Comparison of ENCODE assay signal across 8 cellular contexts in the genomic region with DNA sequence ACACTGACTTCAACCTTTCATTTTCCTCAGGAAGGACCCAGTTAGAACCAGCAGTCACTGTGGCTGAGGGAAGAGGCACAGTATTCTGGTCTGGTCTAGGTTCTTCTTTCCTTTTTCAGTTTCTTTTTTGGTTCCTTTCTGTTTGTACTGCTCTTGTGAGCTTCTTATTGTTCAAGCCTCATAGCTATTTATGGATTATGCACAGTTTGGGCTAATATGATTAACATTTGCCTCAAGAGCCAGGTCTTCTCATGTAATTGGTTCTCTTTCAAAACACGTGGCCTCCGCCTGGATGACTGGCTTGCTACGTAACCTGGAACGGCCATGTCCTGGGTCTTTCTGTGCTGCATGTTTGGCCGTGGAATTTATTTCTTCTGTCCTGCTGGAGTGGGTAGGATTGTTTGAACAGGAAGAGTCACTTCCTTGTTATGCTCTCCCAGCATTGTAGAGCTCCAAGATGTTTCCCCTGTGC. TPM values are rescaled to one million over a fixed set of nuclear protein-coding genes. Genes with fewer than 3 reads are reported as not detected.
DNase-seq lines count a peak whose midpoint lies in the region; ATAC-seq and TF ChIP-seq lines count a peak whose summit lies in the region.

No MANE protein-coding gene starts in this region.

- no peaks in the 10 kb centered on the region for H3F3A ChIP-seq in GM23338 (replicated peaks; ENCODE audit: low read depth)

- DNase-seq in GM23338 (ENCODE audit: low spot score) (no peak), NCI-H2081 (lab: John Stamatoyannopoulos, UW) (peak; percentile 10 to 61), fibroblast of pulmonary artery (ENCODE audit: low read depth) (peak; percentile 76), sciatic nerve (ENCODE audit: low spot score) (peak; percentile 72), WERI-Rb-1 (no peak)
- no peak for DNase-seq in stimulated activated naive CD4-positive, alpha-beta T cell (lab: John Stamatoyannopoulos, UW)
- no peak for DNase-seq in activated CD4-positive, CD25-positive, alpha-beta regulatory T cell treated with anti-CD3 and anti-CD28 coated beads, Interleukin-2, amount 50 U/mL, for 72 hours

- H3K4me3 ChIP-seq in GM12875 (ENCODE audit: low read depth, low read length) (peak overlapping the region; percentile 0), GM23338 (no peak overlapping the region), fibroblast of pulmonary artery (replicated peaks; ENCODE audit: low read depth, low read length) (peak overlapping the region; percentile 18), WERI-Rb-1 (ENCODE audit: low read depth, low read length) (no peak overlapping the region)

- H3K4me1 Mint-ChIP-seq in GM23338, result peaks cover 25% of the 10 kb centered on the region

- no peak overlapping the region for H3K4me2 ChIP-seq in GM23338

- peaks cover 3% of the 10 kb centered on the region for H3K27me3 Mint-ChIP-seq in GM23338 (ENCODE audit: insufficient read depth, low read depth, poor library complexity)

- H3K9me2 ChIP-seq in GM23338 (ENCODE audit: insufficient read depth), result no peaks in the 10 kb centered on the region

- TF ChIP-seq CTCF in GM12875 (IDR thresholded peaks at IDR 0.05; ENCODE audit: borderline replicate concordance, insufficient read depth, low read depth, low read length) (no peak), GM23338 (conservative IDR thresholded peaks at IDR 0.05; ENCODE audit: low read depth in 2 of 2) (no peak), fibroblast of pulmonary artery (IDR thresholded peaks at IDR 0.05; ENCODE audit: low read length, missing control alignments) (no peak), WERI-Rb-1 (IDR thresholded peaks at IDR 0.05; ENCODE audit: low read depth, low read length) (no peak)

- H3K36me3 ChIP-seq in GM23338 (ENCODE audit: insufficient read depth) (no peaks in the 10 kb centered on the region), WERI-Rb-1 (no peaks in the 10 kb centered on the region)

- no peak overlapping the region for H3K27ac ChIP-seq in GM23338 (ENCODE audit: low read depth)
- no peak overlapping the region for H3K27ac ChIP-seq in WERI-Rb-1

- no peaks in the 10 kb centered on the region for H3K9me3 Mint-ChIP-seq in GM23338

- H3K27me3 ChIP-seq in GM23338 (ENCODE audit: insufficient read depth) (no peaks in the 10 kb centered on the region), WERI-Rb-1 (ENCODE audit: insufficient read depth, low read depth, severe bottlenecking) (no peaks in the 10 kb centered on the region)

- intact Hi-C loops in sciatic nerve (cut with DNase I), result no loop called here

- H3K4me3 Mint-ChIP-seq in GM23338, result no peak overlapping the region

- no peaks in the 10 kb centered on the region for H3K79me2 ChIP-seq in GM23338 (replicated peaks; ENCODE audit: insufficient read depth)

- H4K20me1 ChIP-seq in GM23338 (replicated peaks; ENCODE audit: insufficient read depth), result no peaks in the 10 kb centered on the region

- peak overlapping the region; percentile 84 for H3K27ac Mint-ChIP-seq in GM23338

- peaks cover 9% of the 10 kb centered on the region for H3K4me1 ChIP-seq in GM23338 (ENCODE audit: insufficient read depth)

- ATAC-seq in GM23338 (no peak), sciatic nerve (peak; percentile 89)

- no peaks in the 10 kb centered on the region for H3K36me3 Mint-ChIP-seq in GM23338 (ENCODE audit: low read depth)

- no peaks in the 10 kb centered on the region for H3K9me3 ChIP-seq in WERI-Rb-1 (ENCODE audit: severe bottlenecking)

- H2AFZ ChIP-seq in GM23338, result peak overlapping the region; percentile 21; the same call in 1 of the 2 replicates

TF ChIP-seq in GM23338, 12 proteins besides CTCF, POLR2A, EP300 and RAD21 (continues in another document):
- TF ChIP-seq REST (IDR thresholded peaks at IDR 0.05; ENCODE audit: unreplicated experiment) (no peak), JUNB (IDR thresholded peaks at IDR 0.05; ENCODE audit: unreplicated experiment) (no peak), ETS1 (IDR thresholded peaks at IDR 0.05) (no peak), ZNF331 (CRISPR knock-in tag; IDR thresholded peaks at IDR 0.05; ENCODE audit: low read depth) (no peak)

RNA-seq across cellular contexts. Expression of gene RBMS3, which starts 43.3 kb away (rescaled TPM):
- 3.2 and 5.5 TPM in 2 replicates for total RNA-seq in GM23338 (2014; rRNA removed; shearing (Covaris generic))
- 4.4 and 7.4 TPM in 2 replicates for polyA plus RNA-seq in GM23338 (2016; fragmentation: Nextera tagmentation; extraction: Ambion mirVana)
- total RNA-seq in sciatic nerve, result 161 TPM

Comparison
In these comparisons a context has a peak if more than half of its experiments do, and no peak if none do; other contexts are left out.
1. H3K4me3 ChIP-seq: peak in GM12875 (single experiment) and fibroblast of pulmonary artery (single experiment); none in GM23338 (single experiment) and WERI-Rb-1 (single experiment).
2. DNase-seq: peak in NCI-H2081 (2 of 2), fibroblast of pulmonary artery (single experiment) and sciatic nerve (single experiment); none in GM23338 (single experiment), WERI-Rb-1 (single experiment), stimulated activated naive CD4-positive, alpha-beta T cell (0 of 6) and activated CD4-positive, CD25-positive, alpha-beta regulatory T cell treated with anti-CD3 and anti-CD28 coated beads, Interleukin-2, amount 50 U/mL, for 72 hours (single experiment).
3. RNA of gene RBMS3, which starts 43.3 kb away (total RNA-seq): 161 TPM in sciatic nerve (single experiment); 3.2 to 5.5 TPM in GM23338; every median in the first group is over 10 times any median in the second.